In the genomic region with DNA sequence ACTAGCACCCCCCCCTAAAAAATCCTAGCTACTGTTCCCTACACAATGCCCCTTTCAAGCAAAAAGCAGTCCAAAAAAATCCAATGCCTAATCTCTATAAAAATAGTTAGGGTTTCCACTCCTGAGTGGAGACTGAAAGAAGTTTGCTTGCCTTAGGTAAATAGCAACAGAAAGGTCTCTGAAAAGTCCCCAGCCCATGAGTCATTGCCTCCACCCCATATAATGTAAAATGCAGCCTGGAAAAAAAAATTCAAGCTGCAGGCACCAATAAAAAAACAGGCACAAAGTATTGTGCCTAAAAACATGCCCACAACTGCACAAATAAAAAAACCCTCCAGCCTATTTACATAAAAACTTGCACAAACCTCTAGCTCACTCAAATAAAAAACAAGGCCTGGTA, we compare ENCODE assay signal across 18 cellular contexts. TPM values are rescaled to one million over a fixed set of nuclear protein-coding genes. Genes with fewer than 3 reads are reported as not detected.
DNase-seq lines count a peak whose midpoint lies in the region; ATAC-seq and TF ChIP-seq lines count a peak whose summit lies in the region.
"Had no signal": no experiment of that assay in that cellular context is flagged by ENCODE, and none has a peak within 500 bp of the region (broad histone marks: within the 10 kb centered on the region; RNA-seq: fewer than 3 reads in every experiment).

No MANE protein-coding gene starts in this region.

- no peak for TF ChIP-seq EP300 in gastroesophageal sphincter (IDR thresholded peaks at IDR 0.05)

- CTCF ChIA-PET in activated CD8-positive, alpha-beta T cell treated with anti-CD3 and anti-CD28 coated beads for 36 hours (lab: Charles Lee) = interaction anchor here (1.1 kb wide), 1 partner anchor 10 kb away, joined by 3 read pairs; no protein-coding TSS in a partner anchor
- CTCF ChIA-PET in activated CD8-positive, alpha-beta T cell treated with anti-CD3 and anti-CD28 coated beads, Interleukin-2, amount 10 ng/mL, durations not matched to agents 7 days and 5 days (lab: Charles Lee) = no interaction called here

- intact Hi-C loops in activated CD8-positive, alpha-beta T cell treated with anti-CD3 and anti-CD28 coated beads for 36 hours (cut with micrococcal nuclease) = no loop called here
- intact Hi-C loops in aorta (cut with DNase I) = no loop called here

- H3K27me3 Mint-ChIP-seq in activated CD8-positive, alpha-beta T cell treated with anti-CD3 and anti-CD28 coated beads for 36 hours = no peaks in the 10 kb centered on the region
- no peaks in the 10 kb centered on the region for H3K27me3 Mint-ChIP-seq in activated CD8-positive, alpha-beta T cell treated with anti-CD3 and anti-CD28 coated beads, Interleukin-2, amount 10 ng/mL, durations not matched to agents 7 days and 5 days (ENCODE audit: low read depth)
- H3K27me3 Mint-ChIP-seq: activated CD4-positive, alpha-beta T cell treated with anti-CD3 and anti-CD28 coated beads, Interleukin-2, amount 10 ng/mL, durations not matched to agents 7 days and 5 days; type B pancreatic cell had no signal

- H3K27me3 ChIP-seq in gastroesophageal sphincter (no peaks in the 10 kb centered on the region), aorta (ENCODE audit: control insufficient read depth in 1 of 2, insufficient read depth in 2 of 2, low read length in 1 of 2) (no peaks in the 10 kb centered on the region)
- H3K27me3 ChIP-seq: colonic mucosa, ovary had no signal

- peak; percentile 12 for DNase-seq in activated CD8-positive, alpha-beta T cell treated with anti-CD3 and anti-CD28 coated beads for 36 hours
- DNase-seq in activated CD8-positive, alpha-beta T cell treated with anti-CD3 and anti-CD28 coated beads, Interleukin-2, amount 10 ng/mL, durations not matched to agents 7 days and 5 days = no peak
- DNase-seq in aorta (no peak), mesenteric fat pad (ENCODE audit: low spot score) (no peak)
- DNase-seq: activated CD4-positive, alpha-beta T cell treated with anti-CD3 and anti-CD28 coated beads, Interleukin-2, amount 10 ng/mL, durations not matched to agents 7 days and 5 days; activated naive CD4-positive, alpha-beta T cell treated with Interleukin-2 at 50 U/mL for 16 hours; colonic mucosa; DMS79; NCI-H1048; ovary; stimulated activated CD4-positive, alpha-beta T cell treated with anti-CD3 and anti-CD28 coated beads, Interleukin-1b, Interleukin-23, amount 100 ng/mL, for 48 hours; stimulated activated naive CD8-positive, alpha-beta T cell treated with anti-CD3 and anti-CD28 coated beads, Interleukin-15, Interleukin-2, amounts not matched to agents 100 U/mL and 50 U/mL, for 24 hours had no signal

- H3K4me1 ChIP-seq in gastroesophageal sphincter (peaks cover 0 to 20% (median 0%) of the 10 kb centered on the region in 3 donors), aorta (ENCODE audit: control insufficient read depth in 1 of 2, insufficient read depth in 2 of 2, low read length in 2 of 2) (peaks cover 0 to 6% of the 10 kb centered on the region in 2 donors)
- H3K4me1 ChIP-seq: colonic mucosa had no signal

- H3K27ac ChIP-seq in VCaP (peak overlapping the region; percentile 73), gastroesophageal sphincter (peak overlapping the region; percentile 20 to 59 (median 45)), aorta (ENCODE audit: low read depth in 1 of 2, low read length in 2 of 2) (no peak overlapping the region)
- H3K27ac ChIP-seq: colonic mucosa had no signal

- no peak for TF ChIP-seq CTCF in activated CD8-positive, alpha-beta T cell treated with anti-CD3 and anti-CD28 coated beads for 36 hours (IDR thresholded peaks at IDR 0.05)
- TF ChIP-seq CTCF in VCaP (conservative IDR thresholded peaks at IDR 0.05) (no peak), gastroesophageal sphincter (IDR thresholded peaks at IDR 0.05) (no peak)

- TF ChIP-seq POLR2A in gastroesophageal sphincter (IDR thresholded peaks at IDR 0.05) = no peak

- ATAC-seq in activated CD8-positive, alpha-beta T cell treated with anti-CD3 and anti-CD28 coated beads for 36 hours = peak; percentile 27
- ATAC-seq in activated CD8-positive, alpha-beta T cell treated with anti-CD3 and anti-CD28 coated beads, Interleukin-2, amount 10 ng/mL, durations not matched to agents 7 days and 5 days = no peak
- ATAC-seq in gastroesophageal sphincter (no peak), aorta (ENCODE audit: low FRiP score) (peak; percentile 65), HG03460 (IDR thresholded peaks at IDR 0.05; ENCODE audit: unreplicated experiment) (no peak), GM21723 (IDR thresholded peaks at IDR 0.05; ENCODE audit: unreplicated experiment) (no peak)
- ATAC-seq: stimulated activated naive CD8-positive, alpha-beta T cell treated with anti-CD3 and anti-CD28 coated beads, Interleukin-15, Interleukin-2, amounts not matched to agents 100 U/mL and 50 U/mL, for 24 hours had no signal

- H3K4me3 ChIP-seq in gastroesophageal sphincter = no peak overlapping the region
- H3K4me3 ChIP-seq in aorta (ENCODE audit: low read length in 2 of 2) = no peak overlapping the region
- H3K4me3 ChIP-seq: colonic mucosa, ovary had no signal

- peaks cover 0 to 8% of the 10 kb centered on the region in 2 donors for H3K36me3 ChIP-seq in gastroesophageal sphincter
- no peaks in the 10 kb centered on the region for H3K36me3 ChIP-seq in aorta (ENCODE audit: control insufficient read depth in 1 of 2, insufficient read depth in 2 of 2, low read length in 1 of 2)
- H3K36me3 ChIP-seq: colonic mucosa, ovary had no signal

- peaks cover 50% of the 10 kb centered on the region for H3K9me3 Mint-ChIP-seq in activated CD8-positive, alpha-beta T cell treated with anti-CD3 and anti-CD28 coated beads for 36 hours
- H3K9me3 Mint-ChIP-seq in activated CD8-positive, alpha-beta T cell treated with anti-CD3 and anti-CD28 coated beads, Interleukin-2, amount 10 ng/mL, durations not matched to agents 7 days and 5 days (ENCODE audit: insufficient read depth) = peaks cover 68% of the 10 kb centered on the region

- no peak overlapping the region for H3K4me3 Mint-ChIP-seq in activated CD8-positive, alpha-beta T cell treated with anti-CD3 and anti-CD28 coated beads for 36 hours
- H3K4me3 Mint-ChIP-seq in activated CD8-positive, alpha-beta T cell treated with anti-CD3 and anti-CD28 coated beads, Interleukin-2, amount 10 ng/mL, durations not matched to agents 7 days and 5 days = no peak overlapping the region
- H3K4me3 Mint-ChIP-seq: activated CD4-positive, alpha-beta T cell treated with anti-CD3 and anti-CD28 coated beads, Interleukin-2, amount 10 ng/mL, durations not matched to agents 7 days and 5 days; CD14-positive monocyte; type B pancreatic cell had no signal

- no peak overlapping the region for H3K27ac Mint-ChIP-seq in activated CD8-positive, alpha-beta T cell treated with anti-CD3 and anti-CD28 coated beads for 36 hours
- H3K27ac Mint-ChIP-seq in activated CD8-positive, alpha-beta T cell treated with anti-CD3 and anti-CD28 coated beads, Interleukin-2, amount 10 ng/mL, durations not matched to agents 7 days and 5 days = no peak overlapping the region
- H3K27ac Mint-ChIP-seq: activated CD4-positive, alpha-beta T cell treated with anti-CD3 and anti-CD28 coated beads, Interleukin-2, amount 10 ng/mL, durations not matched to agents 7 days and 5 days; CD14-positive monocyte; type B pancreatic cell had no signal

- H3K9me3 ChIP-seq in gastroesophageal sphincter = peaks cover 0 to 42% (median 2%) of the 10 kb centered on the region in 3 donors
- H3K9me3 ChIP-seq in aorta (ENCODE audit: control insufficient read depth, low read length) = no peaks in the 10 kb centered on the region
- H3K9me3 ChIP-seq: ovary had no signal

- POLR2A ChIA-PET in activated CD8-positive, alpha-beta T cell treated with anti-CD3 and anti-CD28 coated beads for 36 hours (lab: Charles Lee) = no interaction called here
- POLR2A ChIA-PET in activated CD8-positive, alpha-beta T cell treated with anti-CD3 and anti-CD28 coated beads, Interleukin-2, amount 10 ng/mL, durations not matched to agents 7 days and 5 days (lab: Charles Lee) = no interaction called here

- no peaks in the 10 kb centered on the region for H3K4me1 Mint-ChIP-seq in activated CD8-positive, alpha-beta T cell treated with anti-CD3 and anti-CD28 coated beads for 36 hours (ENCODE audit: low read depth)
- H3K4me1 Mint-ChIP-seq in activated CD8-positive, alpha-beta T cell treated with anti-CD3 and anti-CD28 coated beads, Interleukin-2, amount 10 ng/mL, durations not matched to agents 7 days and 5 days (ENCODE audit: low read depth) = no peaks in the 10 kb centered on the region
- H3K4me1 Mint-ChIP-seq: activated CD4-positive, alpha-beta T cell treated with anti-CD3 and anti-CD28 coated beads, Interleukin-2, amount 10 ng/mL, durations not matched to agents 7 days and 5 days; CD14-positive monocyte had no signal

- peaks cover 59% of the 10 kb centered on the region for H3K36me3 Mint-ChIP-seq in activated CD8-positive, alpha-beta T cell treated with anti-CD3 and anti-CD28 coated beads for 36 hours (ENCODE audit: low read depth)
- H3K36me3 Mint-ChIP-seq in activated CD8-positive, alpha-beta T cell treated with anti-CD3 and anti-CD28 coated beads, Interleukin-2, amount 10 ng/mL, durations not matched to agents 7 days and 5 days (ENCODE audit: low read depth) = peaks cover 49% of the 10 kb centered on the region

RNA-seq across cellular contexts. Expression of a gene that starts 47.5 kb away (rescaled TPM):
- total RNA-seq in activated CD8-positive, alpha-beta T cell treated with anti-CD3 and anti-CD28 coated beads for 36 hours = 10 to 100 TPM; 13.6 to 13.7 TPM
- 10 to 100 TPM; 12.9 to 13.1 TPM for total RNA-seq in activated CD8-positive, alpha-beta T cell treated with anti-CD3 and anti-CD28 coated beads, Interleukin-2, amount 10 ng/mL, durations not matched to agents 7 days and 5 days
- 10 to 100 TPM in 1 of 4 donors, 1 to 10 TPM in 3; 6.8 to 18.5 (median 9.7) TPM for total RNA-seq in gastroesophageal sphincter
- total RNA-seq in aorta = 10 to 100 TPM; 23.5 to 35.9 TPM
- polyA plus RNA-seq in aorta = 1 to 10 TPM; 2.8 to 7.7 TPM
- total RNA-seq in mesenteric fat pad = 10.3 TPM

Comparison
In these comparisons a context has a peak if more than half of its experiments do, and no peak if none do; other contexts are left out.
1. ATAC-seq: peak in activated CD8-positive, alpha-beta T cell treated with anti-CD3 and anti-CD28 coated beads for 36 hours (single experiment) and aorta (single experiment); none in activated CD8-positive, alpha-beta T cell treated with anti-CD3 and anti-CD28 coated beads, Interleukin-2, amount 10 ng/mL, durations not matched to agents 7 days and 5 days (single experiment), gastroesophageal sphincter (single experiment), HG03460 (single experiment) and GM21723 (single experiment).
2. H3K27ac ChIP-seq: peak in VCaP (single experiment) and gastroesophageal sphincter (4 of 4); none in aorta (0 of 2).